Comparison of ENCODE assay signal across 8 cellular contexts in genomic region chr16:89192185-89193020, GRCh38. TPM values are rescaled to one million over a fixed set of nuclear protein-coding genes. Genes with fewer than 3 reads are reported as not detected.
A peak's percentile ranks its signal among the peaks of the same experiment; 100 is the strongest.
DNase-seq lines count a peak whose midpoint lies in the region; TF ChIP-seq lines count a peak whose summit lies in the region.
"Not testable (repeated sequence)": the region's sequence is repeated elsewhere in the genome, so short reads cannot be mapped to it uniquely, and the experiment has no call there.

No MANE protein-coding gene starts in this region.

- not testable (repeated sequence) for TF ChIP-seq EP300 in Ishikawa (IDR thresholded peaks at IDR 0.05; ENCODE audit: borderline replicate concordance)

- H3K36me3 ChIP-seq in colonic mucosa, tibial artery: not testable (repeated sequence)

- H3K4me3 ChIP-seq in colonic mucosa (peak overlapping the region; percentile 29), iPS-11a (ENCODE audit: low read depth, low read length) (peak overlapping the region; percentile 27), retinal pigment epithelial cell (ENCODE audit: low read length) (peak overlapping the region; percentile 24), tibial artery (peak overlapping the region; percentile 25 to 50)

- not testable (repeated sequence) for H3K4me1 ChIP-seq in colonic mucosa
- peaks cover 0 to 19% (median 11%) of the 10 kb centered on the region in 4 donors for H3K4me1 ChIP-seq in tibial artery

- H3K9me3 ChIP-seq in colonic mucosa, tibial artery: not testable (repeated sequence)

- H3K9ac ChIP-seq in colonic mucosa (ENCODE audit: low read depth in 2 of 2, low read length in 2 of 2), result not testable (repeated sequence)

- not testable (repeated sequence) for H3K27me3 ChIP-seq in colonic mucosa
- H3K27me3 ChIP-seq in tibial artery, result peaks cover 0 to 38% of the 10 kb centered on the region in 2 donors

- DNase-seq in ELR (ENCODE audit: low read depth) (peak; percentile 80), RPMI7951 (ENCODE audit: low read depth) (peak; percentile 69), colonic mucosa (peak; percentile 75), retinal pigment epithelial cell (ENCODE audit: low read depth) (peak; percentile 44), tibial artery (peak in 1 of 2 donors; percentile 40)
- peak; percentile 86 for DNase-seq in activated CD8-positive, alpha-beta memory T cell treated with anti-CD3 and anti-CD28 coated beads for 24 hours

- intact Hi-C loops in colonic mucosa (cut with DNase I); tibial artery (cut with DNase I; ENCODE audit: low total_unique reads): not testable (repeated sequence)

- not testable (repeated sequence) for TF ChIP-seq RAD21 in Ishikawa (IDR thresholded peaks at IDR 0.05; ENCODE audit: low read depth)

- H3K27ac ChIP-seq in colonic mucosa, tibial artery: not testable (repeated sequence)

- not testable (repeated sequence) for TF ChIP-seq CTCF in colonic mucosa (IDR thresholded peaks at IDR 0.05); retinal pigment epithelial cell (conservative IDR thresholded peaks at IDR 0.05; ENCODE audit: low read depth, low read length); tibial artery (IDR thresholded peaks at IDR 0.05)

TF ChIP-seq in Ishikawa, 13 proteins besides CTCF, POLR2A, EP300 and RAD21:
- peak; percentile 99 for TF ChIP-seq ZBTB7A (IDR thresholded peaks at IDR 0.05; ENCODE audit: low read depth)
- TF ChIP-seq MAX (IDR thresholded peaks at IDR 0.05), result peak; percentile 28; the same call in 1 of the 2 replicates
TF ChIP-seq in Ishikawa: peak in this region for 2; not testable (repeated sequence) for 11.

RNA-seq across cellular contexts. Expression of gene SLC22A31, which starts 7.9 kb away (rescaled TPM):
- 0.12 TPM in 1 of 2 replicates, not detected in the other for total RNA-seq in RPMI7951 (2014; rRNA removed; shearing (Covaris generic))
- 1 to 10 TPM in 1 of 2 donors, not detected in 1; 1.3 TPM for total RNA-seq in colonic mucosa

RNA-seq across cellular contexts. Expression of gene CDH15, which starts 20.9 kb away (rescaled TPM):
- 0.36 and 0.59 TPM in 2 replicates for total RNA-seq in RPMI7951 (2014; rRNA removed; shearing (Covaris generic))
- total RNA-seq in colonic mucosa, result not detected

RNA-seq across cellular contexts. Expression of gene ZNF778, which starts 25.1 kb away (rescaled TPM):
- 8.1 and 9.9 TPM in 2 replicates for total RNA-seq in RPMI7951 (2014; rRNA removed; shearing (Covaris generic))
- 1 to 10 TPM; 3.9 to 6.4 TPM for total RNA-seq in colonic mucosa
